In genomic region chr11:116099541-116099940, GRCh38 we compare ENCODE assay signal across 7 cellular contexts.
"Had no signal": no experiment of that assay in that cellular context is flagged by ENCODE, and none has a peak within 500 bp of the region (broad histone marks: within the 10 kb centered on the region; RNA-seq: fewer than 3 reads in every experiment).

No MANE protein-coding gene starts in this region.

- H3K9me3 Mint-ChIP-seq: GM23338, H9 had no signal

- H3K36me3 Mint-ChIP-seq: IgD-negative memory B cell had no signal

- H3K4me1 Mint-ChIP-seq: GM23338, IgD-negative memory B cell had no signal

- H3K4me3 Mint-ChIP-seq: GM23338, H9, IgD-negative memory B cell had no signal

- H3K4me3 ChIP-seq: GM23338 had no signal

- H3K27ac ChIP-seq: HL-60 had no signal

- H3K27ac Mint-ChIP-seq: GM23338, H9, IgD-negative memory B cell had no signal

- ATAC-seq: GM23338, HepG2 had no signal

- DNase-seq: H9, HCEC 1CT, KBM-7 had no signal
